In the genomic region with DNA sequence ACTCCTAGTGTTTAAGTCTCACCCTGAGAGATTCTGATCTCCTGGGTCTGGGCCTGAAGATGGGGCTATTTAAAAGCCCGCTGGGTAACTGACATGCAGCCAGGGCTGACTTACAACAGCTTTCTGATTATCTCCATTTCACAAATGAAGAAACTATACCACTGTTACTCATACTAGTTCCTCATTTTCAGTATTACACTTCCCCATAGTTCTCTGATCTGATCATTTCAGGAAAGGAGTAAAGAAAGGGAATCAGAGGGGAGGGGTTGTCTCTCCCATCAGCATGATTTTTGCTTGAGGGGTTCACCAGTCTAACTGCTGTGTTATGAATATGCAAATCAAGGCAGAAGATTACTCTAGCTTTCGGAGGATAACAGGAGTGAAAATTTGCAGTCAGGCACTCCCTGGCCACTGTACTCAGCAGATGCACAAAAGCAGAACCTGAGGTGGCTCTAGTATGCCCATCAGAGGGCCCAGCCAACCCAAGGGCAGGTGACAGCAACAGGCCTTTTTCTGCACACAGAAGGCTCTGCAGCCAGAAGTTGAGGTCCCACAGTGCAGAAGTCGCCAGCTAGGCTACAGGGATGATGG, we compare ENCODE assay signal across 9 cellular contexts. TPM values are rescaled to one million over a fixed set of nuclear protein-coding genes. Genes with fewer than 3 reads are reported as not detected.
DNase-seq lines count a peak whose midpoint lies in the region; ATAC-seq and TF ChIP-seq lines count a peak whose summit lies in the region.
"Had no signal": no experiment of that assay in that cellular context is flagged by ENCODE, and none has a peak within 500 bp of the region (broad histone marks: within the 10 kb centered on the region; RNA-seq: fewer than 3 reads in every experiment).

No MANE protein-coding gene starts in this region.

- peaks cover 0 to 3% of the 10 kb centered on the region in 2 donors for H3K4me1 ChIP-seq in ascending aorta

- DNase-seq in activated CD4-positive, alpha-beta T cell treated with anti-CD3 and anti-CD28 coated beads for 36 hours = peak; percentile 15
- DNase-seq in activated CD4-positive, alpha-beta T cell treated with anti-CD3 and anti-CD28 coated beads, Interleukin-2, amount 10 ng/mL, durations not matched to agents 7 days and 5 days = no peak
- peak; percentile 31 for DNase-seq in OCI-M2 (lab: John Stamatoyannopoulos, UW; ENCODE audit: unreplicated experiment)
- peak; percentile 73 for DNase-seq in posterior vena cava (ENCODE audit: low spot score)
- no peak for DNase-seq in NCI-H1436 (lab: John Stamatoyannopoulos, UW)
- no peak for DNase-seq in ascending aorta (ENCODE audit: low spot score in 2 of 2)
- no peak for DNase-seq in NCI-H187 (lab: John Stamatoyannopoulos, UW)

- H3K9me3 Mint-ChIP-seq in activated CD4-positive, alpha-beta T cell treated with anti-CD3 and anti-CD28 coated beads for 36 hours (ENCODE audit: low read depth) = no peaks in the 10 kb centered on the region
- no peaks in the 10 kb centered on the region for H3K9me3 Mint-ChIP-seq in activated CD4-positive, alpha-beta T cell treated with anti-CD3 and anti-CD28 coated beads, Interleukin-2, amount 10 ng/mL, durations not matched to agents 7 days and 5 days

- no peak overlapping the region for H3K27ac ChIP-seq in ascending aorta
- H3K27ac ChIP-seq: PC-9 had no signal

- CTCF ChIA-PET in activated CD4-positive, alpha-beta T cell treated with anti-CD3 and anti-CD28 coated beads for 36 hours (lab: Charles Lee) = interaction anchor here (1.5 kb wide), 1 partner anchor 41 kb away, joined by 5 read pairs; no protein-coding TSS in a partner anchor
- CTCF ChIA-PET in activated CD4-positive, alpha-beta T cell treated with anti-CD3 and anti-CD28 coated beads, Interleukin-2, amount 10 ng/mL, durations not matched to agents 7 days and 5 days (lab: Charles Lee) = interaction anchor here (1.4 to 2.9 kb wide), 3 partner anchors 15 to 41 kb away, joined by 3 to 13 read pairs (median 9); no protein-coding TSS in a partner anchor

- no peak overlapping the region for H3K4me3 ChIP-seq in ascending aorta
- H3K4me3 ChIP-seq: PC-9 had no signal

- intact Hi-C loops in activated CD4-positive, alpha-beta T cell treated with anti-CD3 and anti-CD28 coated beads for 36 hours (cut with DNase I, micrococcal nuclease) = no loop called here
- intact Hi-C loops in posterior vena cava (cut with DNase I) = no loop called here
- intact Hi-C loops in ascending aorta (cut with DNase I) = no loop called here

- no peaks in the 10 kb centered on the region for H3K9me3 ChIP-seq in ascending aorta

- H3K27me3 ChIP-seq in ascending aorta = no peaks in the 10 kb centered on the region

- peaks cover 9% of the 10 kb centered on the region for H3K4me1 Mint-ChIP-seq in activated CD4-positive, alpha-beta T cell treated with anti-CD3 and anti-CD28 coated beads for 36 hours
- H3K4me1 Mint-ChIP-seq in activated CD4-positive, alpha-beta T cell treated with anti-CD3 and anti-CD28 coated beads, Interleukin-2, amount 10 ng/mL, durations not matched to agents 7 days and 5 days = peaks cover 7% of the 10 kb centered on the region

- peak; percentile 86 for ATAC-seq in activated CD4-positive, alpha-beta T cell treated with anti-CD3 and anti-CD28 coated beads for 36 hours
- ATAC-seq in HG02885 (IDR thresholded peaks at IDR 0.05; ENCODE audit: poor library complexity, unreplicated experiment) = peak; percentile 72

- no peak for TF ChIP-seq CTCF in ascending aorta (IDR thresholded peaks at IDR 0.05)

- POLR2A ChIA-PET in activated CD4-positive, alpha-beta T cell treated with anti-CD3 and anti-CD28 coated beads for 36 hours (lab: Charles Lee) = no interaction called here
- POLR2A ChIA-PET in activated CD4-positive, alpha-beta T cell treated with anti-CD3 and anti-CD28 coated beads, Interleukin-2, amount 10 ng/mL, durations not matched to agents 7 days and 5 days (lab: Charles Lee) = no interaction called here

- no peaks in the 10 kb centered on the region for H3K36me3 Mint-ChIP-seq in activated CD4-positive, alpha-beta T cell treated with anti-CD3 and anti-CD28 coated beads for 36 hours (ENCODE audit: low read depth)
- H3K36me3 Mint-ChIP-seq in activated CD4-positive, alpha-beta T cell treated with anti-CD3 and anti-CD28 coated beads, Interleukin-2, amount 10 ng/mL, durations not matched to agents 7 days and 5 days (ENCODE audit: low read depth) = no peaks in the 10 kb centered on the region

- H3K27me3 Mint-ChIP-seq in activated CD4-positive, alpha-beta T cell treated with anti-CD3 and anti-CD28 coated beads for 36 hours = no peaks in the 10 kb centered on the region
- no peaks in the 10 kb centered on the region for H3K27me3 Mint-ChIP-seq in activated CD4-positive, alpha-beta T cell treated with anti-CD3 and anti-CD28 coated beads, Interleukin-2, amount 10 ng/mL, durations not matched to agents 7 days and 5 days

- H3K36me3 ChIP-seq in ascending aorta = no peaks in the 10 kb centered on the region

- H3K4me3 Mint-ChIP-seq in activated CD4-positive, alpha-beta T cell treated with anti-CD3 and anti-CD28 coated beads for 36 hours = no peak overlapping the region
- H3K4me3 Mint-ChIP-seq in activated CD4-positive, alpha-beta T cell treated with anti-CD3 and anti-CD28 coated beads, Interleukin-2, amount 10 ng/mL, durations not matched to agents 7 days and 5 days = no peak overlapping the region

- no peak overlapping the region for H3K27ac Mint-ChIP-seq in activated CD4-positive, alpha-beta T cell treated with anti-CD3 and anti-CD28 coated beads for 36 hours
- no peak overlapping the region for H3K27ac Mint-ChIP-seq in activated CD4-positive, alpha-beta T cell treated with anti-CD3 and anti-CD28 coated beads, Interleukin-2, amount 10 ng/mL, durations not matched to agents 7 days and 5 days

RNA-seq across cellular contexts. Expression of gene DAPK2, which starts 59.4 kb away (rescaled TPM):
- 1 to 10 TPM; 1.0 to 1.3 TPM for total RNA-seq in activated CD4-positive, alpha-beta T cell treated with anti-CD3 and anti-CD28 coated beads for 36 hours
- total RNA-seq in activated CD4-positive, alpha-beta T cell treated with anti-CD3 and anti-CD28 coated beads, Interleukin-2, amount 10 ng/mL, durations not matched to agents 7 days and 5 days = under 1 TPM; 0.83 to 0.87 TPM
- total RNA-seq in posterior vena cava (1 to 10 TPM; 2.1 to 3.1 TPM), ascending aorta (2.4 TPM)

Comparison
In these comparisons a context has a peak if more than half of its experiments do, and no peak if none do; other contexts are left out.
1. DNase-seq: peak in activated CD4-positive, alpha-beta T cell treated with anti-CD3 and anti-CD28 coated beads for 36 hours (single experiment), OCI-M2 (single experiment) and posterior vena cava (single experiment); none in activated CD4-positive, alpha-beta T cell treated with anti-CD3 and anti-CD28 coated beads, Interleukin-2, amount 10 ng/mL, durations not matched to agents 7 days and 5 days (single experiment), NCI-H1436 (single experiment), ascending aorta (0 of 2) and NCI-H187 (0 of 2).